ENCODE assay signal across 2 cellular contexts in genomic region chr20:62032606-62033368, GRCh38.
A peak's percentile ranks its signal among the peaks of the same experiment; 100 is the strongest.
TF ChIP-seq lines count a peak whose summit lies in the region.

No MANE protein-coding gene starts in this region.

TF ChIP-seq in GM23338, 12 proteins besides CTCF, POLR2A, EP300 and RAD21:
- TF ChIP-seq, protein P1, sequence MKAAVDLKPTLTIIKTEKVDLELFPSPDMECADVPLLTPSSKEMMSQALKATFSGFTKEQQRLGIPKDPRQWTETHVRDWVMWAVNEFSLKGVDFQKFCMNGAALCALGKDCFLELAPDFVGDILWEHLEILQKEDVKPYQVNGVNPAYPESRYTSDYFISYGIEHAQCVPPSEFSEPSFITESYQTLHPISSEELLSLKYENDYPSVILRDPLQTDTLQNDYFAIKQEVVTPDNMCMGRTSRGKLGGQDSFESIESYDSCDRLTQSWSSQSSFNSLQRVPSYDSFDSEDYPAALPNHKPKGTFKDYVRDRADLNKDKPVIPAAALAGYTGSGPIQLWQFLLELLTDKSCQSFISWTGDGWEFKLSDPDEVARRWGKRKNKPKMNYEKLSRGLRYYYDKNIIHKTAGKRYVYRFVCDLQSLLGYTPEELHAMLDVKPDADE (IDR thresholded peaks at IDR 0.05), result no peak

TF ChIP-seq in K562, 482 proteins besides CTCF, POLR2A, EP300 and RAD21 (continued from another document):
- TF ChIP-seq NR2C1 (IDR thresholded peaks at IDR 0.05) (peak; percentile 27; the same call in 1 of the 2 replicates), NR2C1 (tag; IDR thresholded peaks at IDR 0.05) (no peak)
